ENCODE assay signal across 10 cellular contexts in the genomic region with DNA sequence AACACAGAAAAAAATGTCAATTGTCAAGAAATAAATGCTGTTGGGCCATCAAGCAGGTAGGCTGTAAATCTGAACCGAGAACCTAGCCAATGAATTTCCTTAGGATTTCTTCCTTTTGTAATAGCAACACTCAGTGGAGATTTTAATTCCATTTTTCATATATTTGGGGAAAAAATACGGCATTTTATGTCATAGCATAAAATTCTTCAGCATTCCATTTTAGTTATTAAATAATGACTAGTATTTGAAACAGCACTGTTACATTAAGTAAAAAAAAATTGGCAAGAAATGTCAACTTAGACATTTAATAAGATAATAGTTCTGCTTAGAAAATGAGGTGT. TPM values are rescaled to one million over a fixed set of nuclear protein-coding genes. Genes with fewer than 3 reads are reported as not detected.
DNase-seq lines count a peak whose midpoint lies in the region; ATAC-seq, FAIRE-seq and TF ChIP-seq lines count a peak whose summit lies in the region.
"Had no signal": no experiment of that assay in that cellular context is flagged by ENCODE, and none has a peak within 500 bp of the region (broad histone marks: within the 10 kb centered on the region; RNA-seq: fewer than 3 reads in every experiment).

No MANE protein-coding gene starts in this region.

- TF ChIP-seq POLR2A in GM12892 (IDR thresholded peaks at IDR 0.05; ENCODE audit: low read depth, low read length), result no peak

- H3K27me3 ChIP-seq in heart right ventricle, result no peaks in the 10 kb centered on the region
- no peaks in the 10 kb centered on the region for H3K27me3 ChIP-seq in adipocyte (replicated peaks; ENCODE audit: control insufficient read depth, insufficient read depth, low read length)
- no peaks in the 10 kb centered on the region for H3K27me3 ChIP-seq in lower lobe of right lung (ENCODE audit: low read depth)
- H3K27me3 ChIP-seq in upper lobe of right lung, result no peaks in the 10 kb centered on the region
- H3K27me3 ChIP-seq: BLaER1 had no signal

- H3K9ac ChIP-seq in adipocyte (ENCODE audit: low read length), result peak overlapping the region; percentile 76
- H3K9ac ChIP-seq: BLaER1 had no signal

- peaks cover 0 to 57% (median 4%) of the 10 kb centered on the region in 9 donors for H3K4me1 ChIP-seq in heart right ventricle
- H3K4me1 ChIP-seq in adipocyte (ENCODE audit: control insufficient read depth, insufficient read depth, low read length), result peaks cover 68% of the 10 kb centered on the region
- H3K4me1 ChIP-seq in lower lobe of right lung, result peaks cover 27% of the 10 kb centered on the region
- peaks cover 24% of the 10 kb centered on the region for H3K4me1 ChIP-seq in upper lobe of right lung
- H3K4me1 ChIP-seq: BLaER1 had no signal

- FAIRE-seq in GM12892 (lab: Jason Lieb, UNC), result no peak

- DNase-seq in heart right ventricle (no peak), Right ventricle myocardium inferior (ENCODE audit: missing footprints) (no peak), adipocyte (ENCODE audit: low read depth) (no peak), lower lobe of right lung (no peak), upper lobe of right lung (no peak), GM12892 (ENCODE audit: insufficient read length) (no peak)
- DNase-seq: activated effector memory CD4-positive, alpha-beta T cell treated with anti-CD3 and anti-CD28 coated beads, Interleukin-2, amount 50 U/mL, for 16 hours had no signal

- ATAC-seq in heart right ventricle (no peak), Right ventricle myocardium inferior (no peak), lower lobe of right lung (no peak), upper lobe of right lung (no peak), GM21447 (IDR thresholded peaks at IDR 0.05; ENCODE audit: unreplicated experiment) (no peak)
- no peak for ATAC-seq in activated CD4-positive, CD25-positive, alpha-beta regulatory T cell treated with anti-CD3 and anti-CD28 coated beads, Interleukin-2, amount 50 U/mL, for 24 hours

- H3K27ac ChIP-seq in heart right ventricle (peak overlapping the region in 7 of 10 donors; percentile 50 to 93 (median 73)), lower lobe of right lung (peak overlapping the region; percentile 83), upper lobe of right lung (peak overlapping the region; percentile 90)
- H3K27ac ChIP-seq: BLaER1 had no signal

- WGBS in heart right ventricle, 2 donors, result 93 to 96% methylated on average over 2 of the region's 2 CpGs

- H3K36me3 ChIP-seq in heart right ventricle (no peaks in the 10 kb centered on the region), adipocyte (ENCODE audit: control insufficient read depth, insufficient read depth, low read length, severe bottlenecking) (no peaks in the 10 kb centered on the region), lower lobe of right lung (no peaks in the 10 kb centered on the region), upper lobe of right lung (no peaks in the 10 kb centered on the region)
- H3K36me3 ChIP-seq: BLaER1 had no signal

- intact Hi-C loops in heart right ventricle (cut with DNase I), result no loop called here
- intact Hi-C loops in Right ventricle myocardium inferior (cut with DNase I), result no loop called here
- intact Hi-C loops in lower lobe of right lung (cut with DNase I), result no loop called here
- intact Hi-C loops in upper lobe of right lung (cut with DNase I), result no loop called here

- H3K4me3 ChIP-seq in heart right ventricle, result no peak overlapping the region
- peak overlapping the region; percentile 61 for H3K4me3 ChIP-seq in adipocyte (ENCODE audit: low read length)
- no peak overlapping the region for H3K4me3 ChIP-seq in lower lobe of right lung
- H3K4me3 ChIP-seq in upper lobe of right lung, result no peak overlapping the region
- H3K4me3 ChIP-seq: BLaER1 had no signal

- TF ChIP-seq CTCF in heart right ventricle (IDR thresholded peaks at IDR 0.05) (no peak), lower lobe of right lung (IDR thresholded peaks at IDR 0.05) (no peak), upper lobe of right lung (IDR thresholded peaks at IDR 0.05) (no peak)

- H3K9me3 ChIP-seq in heart right ventricle, result no peaks in the 10 kb centered on the region
- no peaks in the 10 kb centered on the region for H3K9me3 ChIP-seq in adipocyte (ENCODE audit: control insufficient read depth, low read length)
- H3K9me3 ChIP-seq in lower lobe of right lung, result no peaks in the 10 kb centered on the region
- no peaks in the 10 kb centered on the region for H3K9me3 ChIP-seq in upper lobe of right lung
- H3K9me3 ChIP-seq: BLaER1 had no signal

RNA-seq across cellular contexts. Expression of a gene that starts 12.3 kb away (rescaled TPM):
- 100 to 1,000 TPM; 232 to 834 (median 332) TPM for total RNA-seq in heart right ventricle
- 100 to 1,000 TPM; 469 to 669 TPM for polyA plus RNA-seq in heart right ventricle
- 447 TPM for total RNA-seq in Right ventricle myocardium inferior
- total RNA-seq in lower lobe of right lung, result 1,797 TPM
- 1,272 TPM for total RNA-seq in upper lobe of right lung
- 162 TPM for polyA plus RNA-seq in GM12892 (2012; ENCODE audit: missing spikeins)

RNA-seq across cellular contexts. Expression of a gene that starts 14.3 kb away (rescaled TPM):
- total RNA-seq in heart right ventricle, result 1 to 10 TPM; 3.3 to 6.3 (median 4.0) TPM
- polyA plus RNA-seq in heart right ventricle, result 1 to 10 TPM; 2.0 to 2.3 TPM
- total RNA-seq in Right ventricle myocardium inferior, result 4.5 TPM
- 7.9 TPM for total RNA-seq in lower lobe of right lung
- 9.2 TPM for total RNA-seq in upper lobe of right lung
- polyA plus RNA-seq in GM12892 (2012; ENCODE audit: missing spikeins), result 4.4 TPM
